Comparison of ENCODE assay signal across 11 cellular contexts in genomic region chr20:54822407-54822806, GRCh38.
"Had no signal": no experiment of that assay in that cellular context is flagged by ENCODE, and none has a peak within 500 bp of the region (broad histone marks: within the 10 kb centered on the region; RNA-seq: fewer than 3 reads in every experiment).

No MANE protein-coding gene starts in this region.

- H3K9me3 ChIP-seq: HAP-1 had no signal

- H3K4me1 ChIP-seq: HAP-1 had no signal

- H3K27ac Mint-ChIP-seq: GM23338, H9, HFFc6 had no signal

- H2AFZ ChIP-seq: GM23248, GM23338 had no signal

- FAIRE-seq: H1, H54 had no signal

- H3K36me3 ChIP-seq: HAP-1 had no signal

- H3K9me3 Mint-ChIP-seq: H9 had no signal

- H3K4me1 Mint-ChIP-seq: GM23338 had no signal

- DNase-seq: GM23248, GOT3, H7, H9, HCEC 1CT, HFFc6 had no signal

- H3K4me3 Mint-ChIP-seq: GM23338, H9, HFFc6 had no signal

- ATAC-seq: GM23338, HCT116 had no signal

- H3K27ac ChIP-seq: GM23248 had no signal

- H3K4me2 ChIP-seq: GM23338 had no signal

- H3K9ac ChIP-seq: GM23248 had no signal

- H3K4me3 ChIP-seq: GM23248, GM23338, HAP-1 had no signal
